In genomic region chr2:132416080-132416911, GRCh38 we compare ENCODE assay signal across 1 cellular context.
A peak's percentile ranks its signal among the peaks of the same experiment; 100 is the strongest.
TF ChIP-seq lines count a peak whose summit lies in the region.

Gene GPR39, plus strand, starts transcription at chr2:132416805.

TF ChIP-seq in GM23338, 12 proteins besides CTCF, POLR2A, EP300 and RAD21 (continued from another document):
- 0 out of 2 replicates have a peak, but pooled peaks have one; percentile 10 for TF ChIP-seq ZNF462 (CRISPR knock-in tag; IDR thresholded peaks at IDR 0.05)
- peak; percentile 49; the same call in 1 of the 2 replicates for TF ChIP-seq POLR2AphosphoS5 (IDR thresholded peaks at IDR 0.05; ENCODE audit: low read depth)
- TF ChIP-seq, protein P1, sequence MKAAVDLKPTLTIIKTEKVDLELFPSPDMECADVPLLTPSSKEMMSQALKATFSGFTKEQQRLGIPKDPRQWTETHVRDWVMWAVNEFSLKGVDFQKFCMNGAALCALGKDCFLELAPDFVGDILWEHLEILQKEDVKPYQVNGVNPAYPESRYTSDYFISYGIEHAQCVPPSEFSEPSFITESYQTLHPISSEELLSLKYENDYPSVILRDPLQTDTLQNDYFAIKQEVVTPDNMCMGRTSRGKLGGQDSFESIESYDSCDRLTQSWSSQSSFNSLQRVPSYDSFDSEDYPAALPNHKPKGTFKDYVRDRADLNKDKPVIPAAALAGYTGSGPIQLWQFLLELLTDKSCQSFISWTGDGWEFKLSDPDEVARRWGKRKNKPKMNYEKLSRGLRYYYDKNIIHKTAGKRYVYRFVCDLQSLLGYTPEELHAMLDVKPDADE (IDR thresholded peaks at IDR 0.05) = no peak
